In the genomic region with DNA sequence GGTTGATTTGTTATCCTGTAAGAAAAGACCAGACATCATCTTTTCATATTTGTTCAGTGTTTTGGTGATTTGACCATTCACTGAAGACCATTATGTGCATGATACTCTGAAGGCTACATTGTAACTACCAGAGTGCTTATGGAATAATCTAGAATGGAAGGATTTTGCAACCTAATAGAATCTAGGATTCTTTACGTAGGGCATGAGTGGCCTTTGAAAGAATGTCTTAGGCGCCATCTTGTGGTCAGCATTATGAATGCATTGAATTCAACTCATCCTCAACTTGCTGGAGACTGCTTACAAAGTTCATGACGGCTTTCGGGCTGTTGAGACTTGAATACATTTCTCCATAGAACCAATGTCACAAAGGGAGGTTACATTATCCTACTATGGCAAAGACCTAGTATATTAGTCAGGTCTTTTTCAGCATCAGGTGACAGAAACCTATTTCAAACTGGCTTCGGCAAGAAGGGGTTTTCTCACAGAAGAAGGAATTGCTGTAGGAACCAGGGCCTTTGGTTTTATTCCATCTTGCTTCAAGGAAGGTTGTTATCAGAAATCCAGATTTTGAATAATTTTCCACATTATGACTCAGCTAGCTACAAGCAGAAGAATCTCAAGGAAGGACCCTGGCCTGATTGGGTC, we compare ENCODE assay signal across 8 cellular contexts.
DNase-seq lines count a peak whose midpoint lies in the region; ATAC-seq, FAIRE-seq and TF ChIP-seq lines count a peak whose summit lies in the region.

No MANE protein-coding gene starts in this region.

- peaks cover 6% of the 10 kb centered on the region for H3K4me1 Mint-ChIP-seq in endodermal cell
- H3K4me1 Mint-ChIP-seq in mesothelial cell of epicardium: peaks cover 2% of the 10 kb centered on the region

- H3K27me3 ChIP-seq in endodermal cell (ENCODE audit: control insufficient read depth, insufficient read depth, low read length, poor library complexity, severe bottlenecking) (no peaks in the 10 kb centered on the region), stomach (peaks cover 0 to 9% (median 0%) of the 10 kb centered on the region in 3 donors)

- TF ChIP-seq POLR2A in GM12891 (IDR thresholded peaks at IDR 0.05; ENCODE audit: low read depth, low read length) (no peak), stomach (IDR thresholded peaks at IDR 0.05) (no peak)

- intact Hi-C loops in stomach (cut with DNase I; ENCODE audit: low total_unique reads): loop anchor here (5.0 kb wide), 1 partner anchor 133 kb away; no protein-coding TSS in a partner anchor

- peak; percentile 69 for TF ChIP-seq CTCF in AG04449 (IDR thresholded peaks at IDR 0.05; ENCODE audit: insufficient read depth, low read length, missing control alignments)
- peak; percentile 90 for TF ChIP-seq CTCF in endodermal cell (conservative IDR thresholded peaks at IDR 0.05)
- peak; percentile 81 for TF ChIP-seq CTCF in mesothelial cell of epicardium (IDR thresholded peaks at IDR 0.05; ENCODE audit: unreplicated experiment)
- peak in 5 of 7 experiments; percentile 69 to 87 (median 80) for TF ChIP-seq CTCF in stomach (IDR thresholded peaks at IDR 0.05)

- no peak overlapping the region for H3K4me3 Mint-ChIP-seq in endodermal cell
- no peak overlapping the region for H3K4me3 Mint-ChIP-seq in mesothelial cell of epicardium

- H3K27ac ChIP-seq in endodermal cell (ENCODE audit: low read depth, low read length): no peak overlapping the region
- no peak overlapping the region for H3K27ac ChIP-seq in stomach

- FAIRE-seq in GM12891 (lab: Jason Lieb, UNC): peak; percentile 90

- CTCF ChIA-PET in AG04449 (lab: Yijun Ruan, JAX): interaction anchor here (0.7 to 9.7 kb wide), 23 partner anchors 9 to 862 kb away, joined by 3 to 114 read pairs (median 4); a partner anchor contains a TSS

- H3K4me3 ChIP-seq in AG04449 (ENCODE audit: low read depth, low read length): no peak overlapping the region
- H3K4me3 ChIP-seq in endodermal cell (ENCODE audit: low read length): no peak overlapping the region
- H3K4me3 ChIP-seq in stomach: no peak overlapping the region

- H3K9me3 Mint-ChIP-seq in endodermal cell (no peaks in the 10 kb centered on the region), mesothelial cell of epicardium (no peaks in the 10 kb centered on the region)

- POLR2A ChIA-PET in AG04449 (lab: Yijun Ruan, JAX): no interaction called here

- H3K4me1 ChIP-seq in endodermal cell (ENCODE audit: control insufficient read depth, insufficient read depth, low read length) (no peaks in the 10 kb centered on the region), stomach (peaks cover 0 to 3% (median 0%) of the 10 kb centered on the region in 4 donors)

- H3K9me3 ChIP-seq in endodermal cell (ENCODE audit: control insufficient read depth, low read length) (no peaks in the 10 kb centered on the region), stomach (no peaks in the 10 kb centered on the region)

- DNase-seq in AG04449 (ENCODE audit: low read depth, low spot score) (no peak), GM12891 (ENCODE audit: insufficient read length, low spot score) (peak; percentile 28), NCI-H226 (peak; percentile 22), endodermal cell (peak; percentile 82), mesothelial cell of epicardium (ENCODE audit: low spot score in 2 of 2, unreplicated experiment in 2 of 2) (peak in 1 of 2 experiments; percentile 49), stomach (peak; percentile 56)
- DNase-seq in activated CD4-positive, alpha-beta T cell treated with anti-CD3 and anti-CD28 coated beads for 4 hours: peak; percentile 47 to 63

- TF ChIP-seq EP300 in stomach (IDR thresholded peaks at IDR 0.05): no peak

- peak; percentile 57 for ATAC-seq in HG03103 (IDR thresholded peaks at IDR 0.05; ENCODE audit: low read depth, unreplicated experiment)

- no peak overlapping the region for H3K27ac Mint-ChIP-seq in endodermal cell
- no peak overlapping the region for H3K27ac Mint-ChIP-seq in mesothelial cell of epicardium

- H3K36me3 Mint-ChIP-seq in endodermal cell (ENCODE audit: low read depth): no peaks in the 10 kb centered on the region
- H3K36me3 Mint-ChIP-seq in mesothelial cell of epicardium: no peaks in the 10 kb centered on the region

- WGBS in endodermal cell (ENCODE audit: insufficient coverage in 1 of 2, insufficient read length in 1 of 2), 2 experiments: 40 to 48% methylated on average over 5 of the region's 5 CpGs
- WGBS in stomach, 5 donors: 19 to 25% (median 22%) methylated on average over 5 of the region's 5 CpGs

- no peak overlapping the region for H3K9ac ChIP-seq in endodermal cell (ENCODE audit: extremely low read depth, low read length, poor library complexity, severe bottlenecking)

- H3K27me3 Mint-ChIP-seq in endodermal cell (ENCODE audit: insufficient read depth): no peaks in the 10 kb centered on the region
- H3K27me3 Mint-ChIP-seq in mesothelial cell of epicardium (ENCODE audit: low read depth): peaks cover 21% of the 10 kb centered on the region

- no peaks in the 10 kb centered on the region for H3K36me3 ChIP-seq in endodermal cell (ENCODE audit: control insufficient read depth, insufficient read depth, low read length)
- H3K36me3 ChIP-seq in stomach: no peaks in the 10 kb centered on the region

TF ChIP-seq in GM12891, 5 proteins besides CTCF, POLR2A, EP300 and RAD21:
- TF ChIP-seq POLR2AphosphoS5 (IDR thresholded peaks at IDR 0.05; ENCODE audit: low read depth, low read length) (no peak), TAF1 (IDR thresholded peaks at IDR 0.05; ENCODE audit: low read depth, low read length) (no peak), POU2F2 (IDR thresholded peaks at IDR 0.05; ENCODE audit: low read depth, low read length) (no peak), PAX5 (IDR thresholded peaks at IDR 0.05; ENCODE audit: insufficient read depth, low read length, severe bottlenecking) (no peak), SPI1 (IDR thresholded peaks at IDR 0.05; ENCODE audit: low read depth, low read length) (no peak)
